ENCODE assay signal across 29 cellular contexts in the genomic region with DNA sequence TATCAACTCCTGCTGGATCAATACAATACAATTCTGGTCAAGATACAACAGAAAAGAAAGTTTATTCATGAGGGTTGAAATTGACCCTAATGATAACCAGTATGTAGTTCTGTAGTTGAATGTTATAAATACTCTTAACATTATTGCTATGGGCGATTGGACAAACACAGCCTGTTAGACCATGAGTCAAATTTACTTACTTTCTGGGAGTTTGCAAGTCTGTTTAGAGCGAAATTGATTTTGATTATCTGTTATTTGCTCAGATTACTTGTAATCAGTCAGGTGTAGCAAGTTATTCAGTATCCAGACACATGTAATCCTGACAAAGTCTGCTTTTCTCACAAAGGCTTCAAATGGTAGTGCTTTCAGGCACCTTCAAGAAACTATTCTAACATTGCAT.
DNase-seq lines count a peak whose midpoint lies in the region; ATAC-seq, FAIRE-seq and TF ChIP-seq lines count a peak whose summit lies in the region.
"Had no signal": no experiment of that assay in that cellular context is flagged by ENCODE, and none has a peak within 500 bp of the region (broad histone marks: within the 10 kb centered on the region; RNA-seq: fewer than 3 reads in every experiment).

No MANE protein-coding gene starts in this region.

- H3K27me3 ChIP-seq in kidney epithelial cell (ENCODE audit: control insufficient read depth, insufficient read depth, low read length) (no peaks in the 10 kb centered on the region), adrenal gland (no peaks in the 10 kb centered on the region)
- H3K27me3 ChIP-seq: MG63, SJCRH30 had no signal

- TF ChIP-seq CTCF in D721Med (IDR thresholded peaks at IDR 0.05; ENCODE audit: insufficient read depth, missing control alignments) (no peak), kidney epithelial cell (IDR thresholded peaks at IDR 0.05; ENCODE audit: insufficient read depth, low read length, poor library complexity, severe bottlenecking) (no peak), mesothelial cell of epicardium (IDR thresholded peaks at IDR 0.05; ENCODE audit: unreplicated experiment) (no peak), adrenal gland (IDR thresholded peaks at IDR 0.05) (no peak)

- H3K27ac ChIP-seq in adrenal gland = no peak overlapping the region
- H3K27ac ChIP-seq: A549, GM23248, PC-9, SJCRH30 had no signal

- intact Hi-C loops in adrenal gland (cut with DNase I) = no loop called here

- WGBS in adrenal gland, 4 donors = 88 to 94% (median 90%) methylated on average over 2 of the region's 2 CpGs

- no peaks in the 10 kb centered on the region for H3K9me3 ChIP-seq in adrenal gland (replicated peaks in 1 of 3)
- H3K9me3 ChIP-seq: A549, MG63, SJCRH30 had no signal

- H3K36me3 ChIP-seq in kidney epithelial cell (ENCODE audit: control insufficient read depth, insufficient read depth, low read length) (no peaks in the 10 kb centered on the region), adrenal gland (replicated peaks in 1 of 2) (no peaks in the 10 kb centered on the region)
- H3K36me3 ChIP-seq: MG63, SJCRH30 had no signal

- TF ChIP-seq POLR2A in adrenal gland (IDR thresholded peaks at IDR 0.05) = no peak

- H3K4me3 Mint-ChIP-seq in mesothelial cell of epicardium = no peak overlapping the region
- no peak overlapping the region for H3K4me3 Mint-ChIP-seq in stimulated activated naive B cell treated with anti-CD40 and anti-IgM and Interleukin-4, amounts not matched to agents 10 μg/mL and 1 μg/mL and 100 μg/mL, for 72 hours

- peaks cover 1% of the 10 kb centered on the region for H3K36me3 Mint-ChIP-seq in mesothelial cell of epicardium
- H3K36me3 Mint-ChIP-seq in stimulated activated naive B cell treated with anti-CD40 and anti-IgM and Interleukin-4, amounts not matched to agents 10 μg/mL and 1 μg/mL and 100 μg/mL, for 72 hours = no peaks in the 10 kb centered on the region
- H3K36me3 Mint-ChIP-seq: CD4-positive, alpha-beta memory T cell had no signal

- peaks cover 36% of the 10 kb centered on the region for H3K4me1 Mint-ChIP-seq in mesothelial cell of epicardium
- peaks cover 4 to 7% of the 10 kb centered on the region in 2 donors for H3K4me1 Mint-ChIP-seq in stimulated activated naive B cell treated with anti-CD40 and anti-IgM and Interleukin-4, amounts not matched to agents 10 μg/mL and 1 μg/mL and 100 μg/mL, for 72 hours

- H3K4me3 ChIP-seq in kidney epithelial cell (ENCODE audit: low read depth, low read length) (no peak overlapping the region), adrenal gland (no peak overlapping the region)
- H3K4me3 ChIP-seq: A549, GM23248, MG63, PC-9, SJCRH30 had no signal

- H3K4me1 ChIP-seq in adrenal gland (replicated peaks in 1 of 2) = peaks cover 0 to 10% of the 10 kb centered on the region in 2 donors
- H3K4me1 ChIP-seq: SJCRH30 had no signal

- DNase-seq in D721Med (ENCODE audit: insufficient read length, low spot score) (no peak), kidney epithelial cell (ENCODE audit: low read depth) (peak; percentile 19), mesothelial cell of epicardium (ENCODE audit: low spot score in 2 of 2, unreplicated experiment in 2 of 2) (no peak), adrenal gland (no peak)
- DNase-seq in stimulated activated naive B cell treated with anti-CD40 and anti-IgM and Interleukin-4, amounts not matched to agents 10 μg/mL and 1 μg/mL and 100 μg/mL, for 72 hours = no peak
- DNase-seq in activated CD4-positive, alpha-beta T cell treated with anti-CD3 and anti-CD28 coated beads for 48 hours = no peak
- DNase-seq: AML-193; C1 segment of cervical spinal cord; CD4-positive, alpha-beta memory T cell; COR-L47; GM23248; H7; IMR-90; KG1; MG63; NCI-H1694; NCI-H2029 treated with DMSO at 0.1 percent for 48 hours; NCI-H446 treated with DMSO at 0.1 percent for 48 hours; NCI-H526; NCI-H82; NK-92 treated with Interleukin-12 subunit alpha and Interleukin-12 subunit beta, amount 100 ng/mL, for 24 hours; PC-9; SJCRH30 had no signal

- no peak for ATAC-seq in stimulated activated naive B cell treated with anti-CD40 and anti-IgM and Interleukin-4, amounts not matched to agents 10 μg/mL and 1 μg/mL and 100 μg/mL, for 72 hours (replicated peaks)
- no peak for ATAC-seq in GM21825 (IDR thresholded peaks at IDR 0.05; ENCODE audit: unreplicated experiment)
- ATAC-seq: A549, Right ventricle myocardium inferior, SK-N-SH treated with all-trans-retinoic acid at 6 μM for 48 hours had no signal

- H3K9me3 Mint-ChIP-seq in mesothelial cell of epicardium = peaks cover 3% of the 10 kb centered on the region
- H3K9me3 Mint-ChIP-seq in stimulated activated naive B cell treated with anti-CD40 and anti-IgM and Interleukin-4, amounts not matched to agents 10 μg/mL and 1 μg/mL and 100 μg/mL, for 72 hours = no peaks in the 10 kb centered on the region

- peak; percentile 85 for FAIRE-seq in D721Med (lab: Jason Lieb, UNC)
- FAIRE-seq: A549, GM18507, HTR-8/SVneo had no signal

- no peaks in the 10 kb centered on the region for H3K27me3 Mint-ChIP-seq in mesothelial cell of epicardium (ENCODE audit: low read depth)
- H3K27me3 Mint-ChIP-seq in stimulated activated naive B cell treated with anti-CD40 and anti-IgM and Interleukin-4, amounts not matched to agents 10 μg/mL and 1 μg/mL and 100 μg/mL, for 72 hours = no peaks in the 10 kb centered on the region
- H3K27me3 Mint-ChIP-seq: CD4-positive, alpha-beta memory T cell had no signal

- H3K27ac Mint-ChIP-seq in mesothelial cell of epicardium = peak overlapping the region; percentile 83
- H3K27ac Mint-ChIP-seq in stimulated activated naive B cell treated with anti-CD40 and anti-IgM and Interleukin-4, amounts not matched to agents 10 μg/mL and 1 μg/mL and 100 μg/mL, for 72 hours = peak overlapping the region; percentile 37
